In the genomic region with DNA sequence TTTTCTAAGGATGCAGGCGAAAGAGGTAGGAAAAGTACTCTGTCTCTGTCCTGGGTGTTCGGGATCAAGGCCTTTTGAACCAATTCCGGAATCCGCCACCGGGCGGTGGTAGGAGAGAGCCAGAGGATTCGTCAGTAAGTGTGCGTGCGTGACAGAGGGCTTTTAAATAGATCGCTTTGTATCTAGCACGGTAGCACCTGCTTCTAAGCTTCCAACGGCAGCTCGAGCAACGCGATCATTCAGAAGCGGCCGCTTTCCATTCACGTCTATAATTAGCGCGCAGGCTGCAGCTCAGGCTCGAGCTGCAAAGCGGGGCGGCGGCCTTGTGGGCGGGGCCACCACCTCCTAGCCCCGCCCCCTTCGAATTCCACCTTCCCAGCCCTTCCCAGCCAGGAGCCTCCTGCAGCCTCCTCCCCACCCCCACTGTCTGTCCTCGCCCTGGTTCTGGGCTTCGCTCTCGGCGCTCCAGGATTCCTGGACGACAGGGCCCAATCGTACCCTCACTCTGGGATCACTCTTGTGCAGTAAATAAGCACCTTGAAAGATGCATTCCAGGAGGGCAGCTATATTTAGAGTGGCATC, we compare ENCODE assay signal across 8 cellular contexts.
A peak's percentile ranks its signal among the peaks of the same experiment; 100 is the strongest.
DNase-seq lines count a peak whose midpoint lies in the region; ATAC-seq and TF ChIP-seq lines count a peak whose summit lies in the region.

No MANE protein-coding gene starts in this region.

- H2AFZ ChIP-seq in SK-N-SH (ENCODE audit: low read depth) (peak overlapping the region; percentile 75; the same call in 1 of the 2 replicates), fibroblast of lung (ENCODE audit: low read length) (peak overlapping the region; percentile 85)

- TF ChIP-seq POLR2A in upper lobe of left lung (IDR thresholded peaks at IDR 0.05) = peak in 3 of 4 donors; percentile 69 to 90 (median 72)

- H3K36me3 ChIP-seq in SK-N-SH (replicated peaks in 1 of 2; ENCODE audit: control insufficient read depth in 1 of 2, insufficient read depth in 2 of 2, low read length in 1 of 2) (no peaks in the 10 kb centered on the region), fibroblast of lung (ENCODE audit: control insufficient read depth, insufficient read depth, low read length) (no peaks in the 10 kb centered on the region), upper lobe of left lung (no peaks in the 10 kb centered on the region)

- H3K4me1 ChIP-seq in SK-N-SH (ENCODE audit: control insufficient read depth in 1 of 2, insufficient read depth in 2 of 2, low read depth in 1 of 2, low read length in 1 of 2) (peaks cover 24 to 30% of the 10 kb centered on the region in 2 experiments; a peak in 3 of 4 replicates), fibroblast of lung (ENCODE audit: control insufficient read depth, extremely low read depth, insufficient read depth, low read length) (peaks cover 22% of the 10 kb centered on the region), upper lobe of left lung (peaks cover 40 to 63% (median 51%) of the 10 kb centered on the region in 4 donors)

- H3K9me2 ChIP-seq in SK-N-SH = no peaks in the 10 kb centered on the region

- no peaks in the 10 kb centered on the region for H3K27me3 ChIP-seq in SK-N-SH (ENCODE audit: insufficient read depth)
- no peaks in the 10 kb centered on the region for H3K27me3 ChIP-seq in fibroblast of lung (ENCODE audit: control insufficient read depth, insufficient read depth, low read length)
- H3K27me3 ChIP-seq in upper lobe of left lung = no peaks in the 10 kb centered on the region

- H3K9ac ChIP-seq in SK-N-SH = peak overlapping the region; percentile 65; the same call in 1 of the 2 replicates
- peak overlapping the region; percentile 56 for H3K9ac ChIP-seq in fibroblast of lung (ENCODE audit: insufficient read depth, low read length)

- DNase-seq in DMS53 (lab: John Stamatoyannopoulos, UW) = peak; percentile 95
- DNase-seq in NCI-H1105 (lab: John Stamatoyannopoulos, UW) = peak; percentile 100
- DNase-seq in SK-N-SH = peak; percentile 86
- peak; percentile 81 to 87 for DNase-seq in fibroblast of lung (ENCODE audit: low read depth in 2 of 2)
- DNase-seq in mucosa of gallbladder (ENCODE audit: low spot score) = peak; percentile 84
- peak; percentile 91 to 96 for DNase-seq in upper lobe of left lung
- no peak for DNase-seq in effector CD8-positive, alpha-beta T cell (lab: John Stamatoyannopoulos, UW)
- no peak for DNase-seq in GF-D8 (lab: John Stamatoyannopoulos, UW)

- peaks cover 17% of the 10 kb centered on the region for H3F3A ChIP-seq in SK-N-SH (replicated peaks; ENCODE audit: insufficient read depth)

- H3K4me3 ChIP-seq in SK-N-SH (ENCODE audit: low read depth in 2 of 2, low read length in 1 of 2) = peak overlapping the region; percentile 51 to 61
- H3K4me3 ChIP-seq in fibroblast of lung (replicated peaks in 1 of 4; ENCODE audit: control extremely low read depth in 1 of 4, insufficient read depth in 1 of 4, low read depth in 3 of 4, low read length in 4 of 4) = peak overlapping the region; percentile 44 to 56 (median 52)
- peak overlapping the region in 3 of 4 donors; percentile 34 to 44 (median 42) for H3K4me3 ChIP-seq in upper lobe of left lung

- H3K9me3 ChIP-seq in SK-N-SH (no peaks in the 10 kb centered on the region), fibroblast of lung (ENCODE audit: control insufficient read depth, insufficient read depth, low read depth, low read length) (no peaks in the 10 kb centered on the region), upper lobe of left lung (no peaks in the 10 kb centered on the region)

- TF ChIP-seq RAD21 in SK-N-SH (IDR thresholded peaks at IDR 0.05; ENCODE audit: low read length) = peak; percentile 61

- TF ChIP-seq CTCF in SK-N-SH (IDR thresholded peaks at IDR 0.05) (peak; percentile 56), fibroblast of lung (conservative IDR thresholded peaks at IDR 0.05 in 1 of 2, IDR thresholded peaks at IDR 0.05 in 1 of 2; ENCODE audit: low read depth in 1 of 2, low read length in 2 of 2) (peak; percentile 24 to 46), upper lobe of left lung (IDR thresholded peaks at IDR 0.05) (peak; percentile 9 to 74 (median 53))

- no peaks in the 10 kb centered on the region for H4K20me1 ChIP-seq in SK-N-SH (ENCODE audit: insufficient read depth)
- H4K20me1 ChIP-seq in fibroblast of lung (ENCODE audit: control insufficient read depth, extremely low read depth, insufficient read depth, low read length) = no peaks in the 10 kb centered on the region

- H3K27ac ChIP-seq in SK-N-SH (ENCODE audit: low read depth in 2 of 2, low read length in 1 of 2) (peak overlapping the region; percentile 85 to 93), fibroblast of lung (ENCODE audit: insufficient read depth, low read length) (peak overlapping the region; percentile 79), upper lobe of left lung (peak overlapping the region; percentile 88 to 94 (median 92))

- peak; percentile 82 to 93 for ATAC-seq in upper lobe of left lung (ENCODE audit: low FRiP score in 2 of 2)

- H3K4me2 ChIP-seq in SK-N-SH (peak overlapping the region; percentile 78), fibroblast of lung (ENCODE audit: extremely low read depth, insufficient read depth, low read length) (peak overlapping the region; percentile 82)

- TF ChIP-seq EP300 in SK-N-SH (IDR thresholded peaks at IDR 0.05; ENCODE audit: borderline replicate concordance in 1 of 2, low read depth in 1 of 2, low read length in 1 of 2) (no peak), upper lobe of left lung (IDR thresholded peaks at IDR 0.05) (peak in 1 of 4 donors; percentile 56)

- 5% methylated on average over 17 of the region's 33 CpGs for WGBS in SK-N-SH (ENCODE audit: low lambda C conversion rate)
- 3% methylated on average over 17 to 33 of the region's 33 CpGs for WGBS in upper lobe of left lung, 2 donors

- CTCF ChIA-PET in SK-N-SH (lab: Yijun Ruan, JAX) = interaction anchor here (0.5 to 2.0 kb wide), 19 partner anchors 10 to 1209 kb away, joined by 3 to 13 read pairs (median 4); no protein-coding TSS in a partner anchor

- POLR2A ChIA-PET in SK-N-SH (lab: Yijun Ruan, JAX) = no interaction called here

- H3K79me2 ChIP-seq in SK-N-SH (ENCODE audit: insufficient read depth) (no peaks in the 10 kb centered on the region), fibroblast of lung (ENCODE audit: control insufficient read depth, insufficient read depth, low read length) (no peaks in the 10 kb centered on the region)

TF ChIP-seq in SK-N-SH, 30 proteins besides CTCF, POLR2A, EP300 and RAD21:
- TF ChIP-seq MEF2A (IDR thresholded peaks at IDR 0.05; ENCODE audit: borderline replicate concordance, low read depth) (peak; percentile 73; the same call in 1 of the 2 replicates), RXRA (IDR thresholded peaks at IDR 0.05; ENCODE audit: borderline replicate concordance, low read depth) (no peak), SMC3 (IDR thresholded peaks at IDR 0.05; ENCODE audit: low read depth, low read length) (peak; percentile 28; the same call in 1 of the 2 replicates), USF2 (IDR thresholded peaks at IDR 0.05; ENCODE audit: borderline replicate concordance, low read depth, low read length) (no peak), POLR2AphosphoS5 (IDR thresholded peaks at IDR 0.05; ENCODE audit: low read depth, low read length) (peak; percentile 19; the same call in 1 of the 2 replicates), CHD2 (IDR thresholded peaks at IDR 0.05; ENCODE audit: low read length, partially characterized antibody) (peak; percentile 26)
- TF ChIP-seq, protein P1, sequence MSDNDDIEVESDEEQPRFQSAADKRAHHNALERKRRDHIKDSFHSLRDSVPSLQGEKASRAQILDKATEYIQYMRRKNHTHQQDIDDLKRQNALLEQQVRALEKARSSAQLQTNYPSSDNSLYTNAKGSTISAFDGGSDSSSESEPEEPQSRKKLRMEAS (IDR thresholded peaks at IDR 0.05; ENCODE audit: low read depth) = 0 out of 2 replicates have a peak, but pooled peaks have one; percentile 28

Comparison
In these comparisons a context has a peak if more than half of its experiments do, and no peak if none do; other contexts are left out.
1. DNase-seq: peak in DMS53 (single experiment), NCI-H1105 (single experiment), SK-N-SH (single experiment), fibroblast of lung (2 of 2), mucosa of gallbladder (single experiment) and upper lobe of left lung (2 of 2); none in effector CD8-positive, alpha-beta T cell (single experiment) and GF-D8 (single experiment).
2. Peak in every context shown above with its lines, with median percentiles within 50 percentile points of each other: H3K27ac ChIP-seq, H3K4me3 ChIP-seq and CTCF ChIP-seq.